ENCODE assay signal across 17 cellular contexts in the genomic region with DNA sequence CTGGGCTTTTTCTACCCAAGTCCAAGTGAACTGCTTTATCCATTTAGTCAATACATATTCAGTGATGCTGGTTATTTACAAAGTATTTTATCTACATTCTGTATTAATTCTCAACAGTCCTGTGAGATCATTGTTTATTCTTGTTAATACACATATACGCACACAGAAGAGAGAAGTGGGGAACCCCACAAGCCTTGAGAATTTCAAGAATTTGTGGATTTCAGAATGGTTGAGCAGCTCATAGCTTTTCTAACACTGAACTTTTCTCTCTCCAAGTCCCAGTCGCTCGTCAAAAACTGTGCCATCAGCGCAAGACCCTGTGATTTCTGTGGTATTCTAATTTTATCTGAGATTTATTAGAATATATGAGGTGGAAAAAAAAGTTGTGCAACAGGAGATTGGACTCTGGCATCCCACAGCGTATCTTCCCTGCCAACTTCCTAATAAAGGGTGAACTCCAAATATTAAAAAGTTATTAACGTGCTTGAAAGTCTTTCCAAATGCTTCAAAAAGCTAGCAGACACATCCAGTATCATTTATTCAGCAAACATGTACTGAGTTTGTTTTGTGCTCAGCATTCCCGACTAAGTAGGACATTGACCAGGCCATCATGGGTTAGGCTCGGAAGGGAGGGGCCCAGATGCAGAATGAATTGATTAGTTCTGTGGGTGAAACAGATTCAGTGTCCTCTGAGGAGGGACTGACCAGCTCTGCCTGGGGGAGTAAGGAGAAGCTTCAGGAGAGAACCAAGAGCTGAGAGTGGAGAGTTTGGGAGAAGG.
DNase-seq lines count a peak whose midpoint lies in the region; ATAC-seq and TF ChIP-seq lines count a peak whose summit lies in the region.
"Had no signal": no experiment of that assay in that cellular context is flagged by ENCODE, and none has a peak within 500 bp of the region (broad histone marks: within the 10 kb centered on the region; RNA-seq: fewer than 3 reads in every experiment).

No MANE protein-coding gene starts in this region.

- peaks cover 35% of the 10 kb centered on the region for H3K4me1 Mint-ChIP-seq in activated CD4-positive, alpha-beta memory T cell treated with anti-CD3 and anti-CD28 coated beads, Interleukin-2, amount 10 ng/mL, durations not matched to agents 7 days and 5 days

- H2AFZ ChIP-seq in osteoblast (ENCODE audit: low read length), result no peak overlapping the region

- DNase-seq in adrenal gland (no peak), fibroblast of gingiva (ENCODE audit: low read depth) (peak; percentile 32), osteoblast (ENCODE audit: insufficient read length, low spot score, missing footprints) (no peak), upper lobe of left lung (no peak), SHP77 treated with DMSO at 0.1 percent for 48 hours (lab: John Stamatoyannopoulos, UW) (no peak)
- no peak for DNase-seq in activated CD4-positive, alpha-beta memory T cell treated with anti-CD3 and anti-CD28 coated beads, Interleukin-2, amount 10 ng/mL, durations not matched to agents 7 days and 5 days
- DNase-seq: activated CD4-positive, alpha-beta T cell treated with anti-CD3 and anti-CD28 coated beads for 48 hours; CD8-positive, alpha-beta T cell; effector memory CD8-positive, alpha-beta T cell; MV-4-11; NCI-H345; stimulated activated CD4-positive, alpha-beta T cell treated with anti-CD3 and anti-CD28 coated beads, Interleukin-4, amount 100 ng/mL, for 1 hour; stimulated activated naive CD4-positive, alpha-beta T cell had no signal

- H3K4me1 ChIP-seq in adrenal gland (replicated peaks in 1 of 2) (peaks cover 31 to 56% of the 10 kb centered on the region in 2 donors), osteoblast (ENCODE audit: insufficient read depth, low read length) (peaks cover 44% of the 10 kb centered on the region), upper lobe of left lung (peaks cover 19 to 28% (median 20%) of the 10 kb centered on the region in 4 donors)

- no peaks in the 10 kb centered on the region for H3K36me3 Mint-ChIP-seq in activated CD4-positive, alpha-beta memory T cell treated with anti-CD3 and anti-CD28 coated beads, Interleukin-2, amount 10 ng/mL, durations not matched to agents 7 days and 5 days (ENCODE audit: low read depth)
- H3K36me3 Mint-ChIP-seq: CD8-positive, alpha-beta T cell had no signal

- TF ChIP-seq POLR2A in adrenal gland (IDR thresholded peaks at IDR 0.05) (no peak), upper lobe of left lung (IDR thresholded peaks at IDR 0.05) (no peak)

- H3K27ac Mint-ChIP-seq in activated CD4-positive, alpha-beta memory T cell treated with anti-CD3 and anti-CD28 coated beads, Interleukin-2, amount 10 ng/mL, durations not matched to agents 7 days and 5 days, result no peak overlapping the region
- H3K27ac Mint-ChIP-seq: CD8-positive, alpha-beta T cell; effector memory CD8-positive, alpha-beta T cell; T-helper 1 cell treated with Interleukin-12 subunit alpha and Interleukin-12 subunit beta and Interleukin-4 antibody, amounts not matched to agents 30 μg/mL and 1 μg/mL, for 36 hours had no signal

- H3K9me3 Mint-ChIP-seq in activated CD4-positive, alpha-beta memory T cell treated with anti-CD3 and anti-CD28 coated beads, Interleukin-2, amount 10 ng/mL, durations not matched to agents 7 days and 5 days, result no peaks in the 10 kb centered on the region
- H3K9me3 Mint-ChIP-seq: CD8-positive, alpha-beta T cell; effector memory CD8-positive, alpha-beta T cell; T-helper 1 cell treated with Interleukin-12 subunit alpha and Interleukin-12 subunit beta and Interleukin-4 antibody, amounts not matched to agents 30 μg/mL and 1 μg/mL, for 36 hours had no signal

- no peaks in the 10 kb centered on the region for H3K27me3 ChIP-seq in adrenal gland
- no peaks in the 10 kb centered on the region for H3K27me3 ChIP-seq in osteoblast (ENCODE audit: insufficient read depth, low read length)
- H3K27me3 ChIP-seq in upper lobe of left lung, result no peaks in the 10 kb centered on the region

- peaks cover 95% of the 10 kb centered on the region for H3K79me2 ChIP-seq in osteoblast (ENCODE audit: insufficient read depth, low read length)

- H3K9me3 ChIP-seq in adrenal gland (replicated peaks in 1 of 3), result no peaks in the 10 kb centered on the region
- H3K9me3 ChIP-seq in osteoblast (ENCODE audit: low read depth, low read length), result no peaks in the 10 kb centered on the region
- no peaks in the 10 kb centered on the region for H3K9me3 ChIP-seq in upper lobe of left lung

- no peaks in the 10 kb centered on the region for H3K36me3 ChIP-seq in adrenal gland (replicated peaks in 1 of 2)
- H3K36me3 ChIP-seq in osteoblast (ENCODE audit: insufficient read depth, low read length), result peaks cover 40% of the 10 kb centered on the region
- H3K36me3 ChIP-seq in upper lobe of left lung, result no peaks in the 10 kb centered on the region

- no peak overlapping the region for H3K4me2 ChIP-seq in osteoblast (ENCODE audit: insufficient read depth, low read length)

- intact Hi-C loops in adrenal gland (cut with DNase I), result no loop called here

- ATAC-seq in upper lobe of left lung (ENCODE audit: low FRiP score in 2 of 2) (peak; percentile 58), HG03175 (IDR thresholded peaks at IDR 0.05; ENCODE audit: unreplicated experiment) (no peak)
- ATAC-seq: CD8-positive, alpha-beta T cell; effector memory CD8-positive, alpha-beta T cell; HCT116 had no signal

- POLR2A ChIA-PET in activated CD4-positive, alpha-beta memory T cell treated with anti-CD3 and anti-CD28 coated beads, Interleukin-2, amount 10 ng/mL, durations not matched to agents 7 days and 5 days (lab: Charles Lee), result no interaction called here

- H3K4me3 ChIP-seq in adrenal gland (no peak overlapping the region), osteoblast (ENCODE audit: insufficient read depth, low read length) (no peak overlapping the region), upper lobe of left lung (no peak overlapping the region)
- H3K4me3 ChIP-seq: lung had no signal

- peaks cover 48% of the 10 kb centered on the region for H4K20me1 ChIP-seq in osteoblast (ENCODE audit: insufficient read depth, low read length)

- peaks cover 9% of the 10 kb centered on the region for H3K27me3 Mint-ChIP-seq in activated CD4-positive, alpha-beta memory T cell treated with anti-CD3 and anti-CD28 coated beads, Interleukin-2, amount 10 ng/mL, durations not matched to agents 7 days and 5 days

- WGBS in adrenal gland, 4 donors, result 68 to 80% (median 76%) methylated on average over 8 of the region's 8 CpGs
- WGBS in upper lobe of left lung, 2 donors, result 73 to 82% methylated on average over 8 of the region's 8 CpGs

- CTCF ChIA-PET in activated CD4-positive, alpha-beta memory T cell treated with anti-CD3 and anti-CD28 coated beads, Interleukin-2, amount 10 ng/mL, durations not matched to agents 7 days and 5 days (lab: Charles Lee), result no interaction called here

- H3K27ac ChIP-seq in adrenal gland (peak overlapping the region in 3 of 5 donors; percentile 30 to 82 (median 48)), osteoblast (ENCODE audit: low read depth, low read length) (peak overlapping the region; percentile 36), upper lobe of left lung (peak overlapping the region; percentile 16 to 62 (median 46))

- no peak overlapping the region for H3K4me3 Mint-ChIP-seq in activated CD4-positive, alpha-beta memory T cell treated with anti-CD3 and anti-CD28 coated beads, Interleukin-2, amount 10 ng/mL, durations not matched to agents 7 days and 5 days
- H3K4me3 Mint-ChIP-seq: CD8-positive, alpha-beta T cell; effector memory CD8-positive, alpha-beta T cell; T-helper 1 cell treated with Interleukin-12 subunit alpha and Interleukin-12 subunit beta and Interleukin-4 antibody, amounts not matched to agents 30 μg/mL and 1 μg/mL, for 36 hours had no signal

- TF ChIP-seq CTCF in adrenal gland (IDR thresholded peaks at IDR 0.05), result no peak
- no peak for TF ChIP-seq CTCF in osteoblast (IDR thresholded peaks at IDR 0.05; ENCODE audit: extremely low read depth, low read depth, low read length)
- TF ChIP-seq CTCF in upper lobe of left lung (IDR thresholded peaks at IDR 0.05), result no peak

- TF ChIP-seq EP300 in upper lobe of left lung (IDR thresholded peaks at IDR 0.05), result no peak
